ENCODE assay signal across 8 cellular contexts in genomic region chr14:23562822-23563472, GRCh38. TPM values are rescaled to one million over a fixed set of nuclear protein-coding genes. Genes with fewer than 3 reads are reported as not detected.
DNase-seq lines count a peak whose midpoint lies in the region; ATAC-seq, FAIRE-seq and TF ChIP-seq lines count a peak whose summit lies in the region.

No MANE protein-coding gene starts in this region.

- peak; percentile 87 for TF ChIP-seq CTCF in A673 (conservative IDR thresholded peaks at IDR 0.05; ENCODE audit: low read depth, low read length)
- TF ChIP-seq CTCF in GM12864 (IDR thresholded peaks at IDR 0.05; ENCODE audit: low read depth, low read length, missing control alignments) = peak; percentile 98
- peak; percentile 96 for TF ChIP-seq CTCF in epithelial cell of esophagus (IDR thresholded peaks at IDR 0.05; ENCODE audit: insufficient read depth, low read depth, low read length, missing control alignments)
- peak; percentile 78 to 88 (median 82) for TF ChIP-seq CTCF in pancreas (IDR thresholded peaks at IDR 0.05)

- CTCF ChIA-PET in A673 (lab: Charles Lee) = interaction anchor here (0.5 to 1.0 kb wide), 2 partner anchors 85 to 256 kb away, joined by 3 to 4 read pairs; partner anchors contain the start of gene BCL2L2

- intact Hi-C loops in A673 (cut with micrococcal nuclease; ENCODE audit: unreplicated experiment) (loop anchor here (1.0 kb wide), 1 partner anchor 85 kb away; no protein-coding TSS in a partner anchor), pancreas (cut with DNase I) (loop anchor here in 2 of 3 donors (5.0 kb wide), 2 partner anchors 81 to 86 kb away; no protein-coding TSS in a partner anchor)

- peaks cover 7% of the 10 kb centered on the region for H3K4me1 ChIP-seq in A673 (ENCODE audit: insufficient read depth, low read length, poor library complexity, severe bottlenecking)
- H3K4me1 ChIP-seq in pancreas = peaks cover 0 to 8% (median 2%) of the 10 kb centered on the region in 3 donors

- H3K27me3 ChIP-seq in A673 (replicated peaks; ENCODE audit: insufficient read depth, low read depth, low read length, poor library complexity) = no peaks in the 10 kb centered on the region
- H3K27me3 ChIP-seq in pancreas = no peaks in the 10 kb centered on the region

- H3K36me3 ChIP-seq in A673 (ENCODE audit: insufficient read depth, low read length, poor library complexity, severe bottlenecking) (peaks cover 11% of the 10 kb centered on the region), pancreas (peaks cover 0 to 30% (median 7%) of the 10 kb centered on the region in 3 donors)

- ATAC-seq in pancreas (peak in 2 of 4 donors; percentile 23 to 30), GM19035 (IDR thresholded peaks at IDR 0.05; ENCODE audit: unreplicated experiment) (no peak)

- no peak overlapping the region for H3K4me3 ChIP-seq in A673 (ENCODE audit: low read depth, low read length, poor library complexity, severe bottlenecking)
- no peak overlapping the region for H3K4me3 ChIP-seq in GM12864 (ENCODE audit: low read depth, low read length)
- H3K4me3 ChIP-seq in epithelial cell of esophagus (ENCODE audit: low read length) = no peak overlapping the region
- H3K4me3 ChIP-seq in pancreas = no peak overlapping the region

- no peak for FAIRE-seq in pancreas (lab: Jason Lieb, UNC)

- peak; percentile 75 for DNase-seq in A673 (ENCODE audit: low spot score)
- DNase-seq in GM12864 (ENCODE audit: low read depth) = no peak
- peak; percentile 44 for DNase-seq in NCI-H2196 treated with DMSO at 0.1 percent for 48 hours (lab: John Stamatoyannopoulos, UW; ENCODE audit: unreplicated experiment)
- peak; percentile 76 for DNase-seq in activated CD8-positive, alpha-beta memory T cell treated with anti-CD3 and anti-CD28 coated beads for 24 hours
- peak; percentile 49 for DNase-seq in epithelial cell of esophagus (ENCODE audit: low read depth)
- DNase-seq in pancreas = peak in 2 of 6 donors; percentile 60 to 62
- DNase-seq in mucosa of gallbladder (ENCODE audit: low spot score) = no peak

- POLR2A ChIA-PET in A673 (lab: Charles Lee; ENCODE audit: low non-redundant PET) = interaction anchor here (0.5 to 0.7 kb wide), 3 partner anchors 12 to 84 kb away, joined by 3 to 5 read pairs (median 4); no protein-coding TSS in a partner anchor

- no TSS peak for BruUV-seq in A673 (replicated peaks; lab: Mats Ljungman, UMichigan)

- 71 to 92% methylated on average over 2 of the region's 2 CpGs for WGBS in pancreas, 2 donors

- H3K27ac ChIP-seq in A673 (ENCODE audit: low read depth, low read length, poor library complexity, severe bottlenecking) (no peak overlapping the region), pancreas (no peak overlapping the region)

- H3K9me3 ChIP-seq in A673 (ENCODE audit: low read depth, low read length, poor library complexity, severe bottlenecking) (no peaks in the 10 kb centered on the region), pancreas (no peaks in the 10 kb centered on the region)

RNA-seq across cellular contexts. Expression of gene AP1G2, which starts 4.6 kb away (rescaled TPM):
- total RNA-seq in A673 (2021) (26.0 and 40.1 TPM in 2 replicates), pancreas (100 to 1,000 TPM in 1 of 6 donors, 10 to 100 TPM in 5; 57.4 to 153 (median 70.4) TPM), mucosa of gallbladder (294 TPM)
- polyA plus RNA-seq in pancreas = 100 to 1,000 TPM; 303 to 392 TPM

RNA-seq across cellular contexts. Expression of gene THTPA, which starts 6.9 kb away (rescaled TPM):
- total RNA-seq in A673 (2021) (12.3 and 18.9 TPM in 2 replicates), pancreas (10 to 100 TPM in 1 of 6 donors, 1 to 10 TPM in 5; 5.6 to 11.6 (median 8.4) TPM), mucosa of gallbladder (29.1 TPM)
- polyA plus RNA-seq in pancreas = 10 to 100 TPM; 11.9 TPM

RNA-seq across cellular contexts. Expression of gene ZFHX2, which starts 11.4 kb away (rescaled TPM):
- total RNA-seq in A673 (2021) (4.8 and 5.8 TPM in 2 replicates), pancreas (1 to 10 TPM in 3 of 6 donors, under 1 TPM in 3; 0.63 to 3.8 (median 1.0) TPM), mucosa of gallbladder (12.5 TPM)
- 1 to 10 TPM; 1.7 to 3.0 TPM for polyA plus RNA-seq in pancreas

RNA-seq across cellular contexts. Expression of gene JPH4, which starts 15.6 kb away (rescaled TPM):
- total RNA-seq in A673 (2021) (0.22 TPM in 1 of 2 replicates, not detected in the other), pancreas (under 1 TPM; 0.12 to 0.47 (median 0.29) TPM), mucosa of gallbladder (1.2 TPM)
- 1 to 10 TPM in 1 of 2 donors, under 1 TPM in 1; 0.46 to 1.3 TPM for polyA plus RNA-seq in pancreas

Comparison
In these comparisons a context has a peak if more than half of its experiments do, and no peak if none do; other contexts are left out.
1. DNase-seq: peak in A673 (single experiment), NCI-H2196 treated with DMSO at 0.1 percent for 48 hours (single experiment), activated CD8-positive, alpha-beta memory T cell treated with anti-CD3 and anti-CD28 coated beads for 24 hours (single experiment) and epithelial cell of esophagus (single experiment); none in GM12864 (single experiment) and mucosa of gallbladder (single experiment).
2. Peak in every context shown above with its lines, with median percentiles within 50 percentile points of each other: CTCF ChIP-seq.